Comparison of ENCODE assay signal across 18 cellular contexts in genomic region chr18:63223837-63224236, GRCh38.
DNase-seq lines count a peak whose midpoint lies in the region; ATAC-seq and TF ChIP-seq lines count a peak whose summit lies in the region.
"Had no signal": no experiment of that assay in that cellular context is flagged by ENCODE, and none has a peak within 500 bp of the region (broad histone marks: within the 10 kb centered on the region; RNA-seq: fewer than 3 reads in every experiment).

No MANE protein-coding gene starts in this region.

- H2AFZ ChIP-seq in MM.1S (ENCODE audit: low read length): no peak overlapping the region

- H4K20me1 ChIP-seq in MM.1S (ENCODE audit: insufficient read depth, low read length): no peaks in the 10 kb centered on the region

- no peaks in the 10 kb centered on the region for H3K9me3 ChIP-seq in MM.1S (replicated peaks; ENCODE audit: insufficient read depth, low read length)
- H3K9me3 ChIP-seq: SK-N-SH had no signal

- H3K36me3 Mint-ChIP-seq in activated T-cell treated with anti-CD3 and anti-CD28 coated beads, Interleukin-2, amount 50 U/mL, for 72 hours (ENCODE audit: insufficient read depth in 2 of 2): peaks cover 15 to 35% of the 10 kb centered on the region in 2 donors
- H3K36me3 Mint-ChIP-seq in activated naive CD8-positive, alpha-beta T cell: peaks cover 22% of the 10 kb centered on the region
- peaks cover 51 to 79% of the 10 kb centered on the region in 2 donors for H3K36me3 Mint-ChIP-seq in stimulated activated naive B cell treated with anti-CD40 and anti-IgM and Interleukin-4, amounts not matched to agents 10 μg/mL and 1 μg/mL and 100 μg/mL, for 72 hours

- no peak overlapping the region for H3K4me3 ChIP-seq in MM.1S (ENCODE audit: low read length)
- H3K4me3 ChIP-seq: gastroesophageal sphincter, skin epidermis had no signal

- no peak overlapping the region for H3K9ac ChIP-seq in MM.1S (ENCODE audit: low read length)
- H3K9ac ChIP-seq: SK-N-SH had no signal

- no peaks in the 10 kb centered on the region for H3F3A ChIP-seq in MM.1S (ENCODE audit: insufficient read depth, low read length)

- H3K9me2 ChIP-seq in MM.1S (replicated peaks; ENCODE audit: insufficient read depth, low read length): no peaks in the 10 kb centered on the region
- H3K9me2 ChIP-seq: SK-N-SH had no signal

- no peak for DNase-seq in activated T-cell treated with anti-CD3 and anti-CD28 coated beads, Interleukin-2, amount 50 U/mL, for 72 hours
- DNase-seq in activated T-cell treated with anti-CD3 and anti-CD28 coated beads, Interleukin-2, amount 50 U/mL, for 48 hours: no peak
- DNase-seq in MM.1S (no peak), NCI-H2029 treated with DMSO at 0.1 percent for 48 hours (lab: John Stamatoyannopoulos, UW) (no peak), NCI-H2107 treated with DMSO at 0.1 percent for 48 hours (lab: John Stamatoyannopoulos, UW; ENCODE audit: unreplicated experiment) (no peak)
- DNase-seq in stimulated activated naive B cell treated with anti-CD40 and anti-IgM and Interleukin-4, amounts not matched to agents 10 μg/mL and 1 μg/mL and 100 μg/mL, for 72 hours: no peak
- DNase-seq: aorta, DMS 273 treated with DMSO at 0.1 percent for 48 hours, NCI-H187 treated with DMSO at 0.1 percent for 48 hours, NCI-H510A treated with DMSO at 0.1 percent for 48 hours, PC-3, posterior cingulate gyrus, SK-N-SH, WERI-Rb-1 had no signal

- H3K36me3 ChIP-seq in MM.1S (replicated peaks; ENCODE audit: insufficient read depth, low read length): no peaks in the 10 kb centered on the region
- H3K36me3 ChIP-seq: gastroesophageal sphincter, WERI-Rb-1 had no signal

- no peak for TF ChIP-seq CTCF in MM.1S (IDR thresholded peaks at IDR 0.05; ENCODE audit: low read length)

- no peak for ATAC-seq in activated T-cell treated with anti-CD3 and anti-CD28 coated beads, Interleukin-2, amount 50 U/mL, for 72 hours (replicated peaks in 1 of 2)
- peak in 1 of 2 donors; percentile 45 for ATAC-seq in stimulated activated naive B cell treated with anti-CD40 and anti-IgM and Interleukin-4, amounts not matched to agents 10 μg/mL and 1 μg/mL and 100 μg/mL, for 72 hours (replicated peaks)
- ATAC-seq in HG03175 (IDR thresholded peaks at IDR 0.05; ENCODE audit: unreplicated experiment): no peak
- ATAC-seq: gastroesophageal sphincter, PC-3 had no signal

- H3K4me3 Mint-ChIP-seq in activated T-cell treated with anti-CD3 and anti-CD28 coated beads, Interleukin-2, amount 50 U/mL, for 72 hours: peak overlapping the region; percentile 25 to 87
- peak overlapping the region; percentile 74 for H3K4me3 Mint-ChIP-seq in activated naive CD8-positive, alpha-beta T cell
- peak overlapping the region; percentile 24 to 32 for H3K4me3 Mint-ChIP-seq in stimulated activated naive B cell treated with anti-CD40 and anti-IgM and Interleukin-4, amounts not matched to agents 10 μg/mL and 1 μg/mL and 100 μg/mL, for 72 hours

- H3K4me1 ChIP-seq in MM.1S (ENCODE audit: low read length): peaks cover 18% of the 10 kb centered on the region
- H3K4me1 ChIP-seq: gastroesophageal sphincter had no signal

- peaks cover 4 to 5% of the 10 kb centered on the region in 2 donors for H3K9me3 Mint-ChIP-seq in activated T-cell treated with anti-CD3 and anti-CD28 coated beads, Interleukin-2, amount 50 U/mL, for 72 hours
- peaks cover 6% of the 10 kb centered on the region for H3K9me3 Mint-ChIP-seq in activated naive CD8-positive, alpha-beta T cell (ENCODE audit: low read depth)
- H3K9me3 Mint-ChIP-seq in stimulated activated naive B cell treated with anti-CD40 and anti-IgM and Interleukin-4, amounts not matched to agents 10 μg/mL and 1 μg/mL and 100 μg/mL, for 72 hours: peaks cover 9 to 10% of the 10 kb centered on the region in 2 donors

- no peaks in the 10 kb centered on the region for H3K27me3 ChIP-seq in MM.1S (replicated peaks; ENCODE audit: insufficient read depth, low read length)
- H3K27me3 ChIP-seq: gastroesophageal sphincter had no signal

- H3K27me3 Mint-ChIP-seq in activated T-cell treated with anti-CD3 and anti-CD28 coated beads, Interleukin-2, amount 50 U/mL, for 72 hours (ENCODE audit: low read depth): no peaks in the 10 kb centered on the region
- no peaks in the 10 kb centered on the region for H3K27me3 Mint-ChIP-seq in activated naive CD8-positive, alpha-beta T cell
- no peaks in the 10 kb centered on the region for H3K27me3 Mint-ChIP-seq in stimulated activated naive B cell treated with anti-CD40 and anti-IgM and Interleukin-4, amounts not matched to agents 10 μg/mL and 1 μg/mL and 100 μg/mL, for 72 hours

- H3K4me1 Mint-ChIP-seq in activated T-cell treated with anti-CD3 and anti-CD28 coated beads, Interleukin-2, amount 50 U/mL, for 72 hours (ENCODE audit: low read depth): peaks cover 63% of the 10 kb centered on the region
- H3K4me1 Mint-ChIP-seq in activated naive CD8-positive, alpha-beta T cell (ENCODE audit: low read depth): peaks cover 85% of the 10 kb centered on the region
- peaks cover 40 to 74% of the 10 kb centered on the region in 2 donors for H3K4me1 Mint-ChIP-seq in stimulated activated naive B cell treated with anti-CD40 and anti-IgM and Interleukin-4, amounts not matched to agents 10 μg/mL and 1 μg/mL and 100 μg/mL, for 72 hours

- peak overlapping the region; percentile 82 for H3K27ac Mint-ChIP-seq in activated T-cell treated with anti-CD3 and anti-CD28 coated beads, Interleukin-2, amount 50 U/mL, for 72 hours
- H3K27ac Mint-ChIP-seq in activated naive CD8-positive, alpha-beta T cell: peak overlapping the region; percentile 93
- peak overlapping the region; percentile 63 for H3K27ac Mint-ChIP-seq in stimulated activated naive B cell treated with anti-CD40 and anti-IgM and Interleukin-4, amounts not matched to agents 10 μg/mL and 1 μg/mL and 100 μg/mL, for 72 hours

- no peak overlapping the region for H3K27ac ChIP-seq in MM.1S (ENCODE audit: low read length)
- H3K27ac ChIP-seq: gastroesophageal sphincter, skin epidermis, WERI-Rb-1 had no signal

- H3K4me2 ChIP-seq in MM.1S (ENCODE audit: low read depth, low read length): peak overlapping the region; percentile 41; the same call in 1 of the 2 replicates
- H3K4me2 ChIP-seq: SK-N-SH had no signal

- H3K79me2 ChIP-seq in MM.1S (ENCODE audit: low read length): peaks cover 78% of the 10 kb centered on the region
